ENCODE assay signal across 10 cellular contexts in the genomic region with DNA sequence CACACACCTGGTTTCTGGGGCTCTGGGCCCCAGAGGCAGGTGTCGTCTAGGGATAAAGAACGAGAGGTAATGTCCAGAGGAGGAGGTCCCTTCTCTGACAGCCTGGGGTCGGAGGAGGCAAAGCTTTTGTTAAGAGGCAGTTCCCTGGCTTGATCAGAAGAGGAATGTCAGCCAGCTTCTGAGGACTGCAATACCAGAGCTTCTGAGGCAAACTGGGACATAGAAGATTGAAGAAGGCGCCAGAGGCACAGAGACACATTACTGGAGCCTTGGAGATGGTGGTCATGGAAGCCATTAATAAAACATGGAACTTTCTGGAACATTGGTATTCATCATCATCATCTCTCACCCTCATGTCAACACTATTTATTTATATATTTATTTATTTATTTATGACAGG. TPM values are rescaled to one million over a fixed set of nuclear protein-coding genes. Genes with fewer than 3 reads are reported as not detected.
DNase-seq lines count a peak whose midpoint lies in the region; TF ChIP-seq lines count a peak whose summit lies in the region.
"Had no signal": no experiment of that assay in that cellular context is flagged by ENCODE, and none has a peak within 500 bp of the region (broad histone marks: within the 10 kb centered on the region; RNA-seq: fewer than 3 reads in every experiment).

No MANE protein-coding gene starts in this region.

- peaks cover 41% of the 10 kb centered on the region for H3K4me1 Mint-ChIP-seq in dendritic cell treated with granulocyte-macrophage colony-stimulating factor and Interleukin-4, amounts not matched to agents 40 ng/mL and 50 ng/mL, for 4 days (ENCODE audit: low read depth)

- TF ChIP-seq EP300 in suprapubic skin (IDR thresholded peaks at IDR 0.05): no peak

- H3K4me1 ChIP-seq in mesodermal cell (ENCODE audit: control insufficient read depth, insufficient read depth, low read length, poor library complexity, severe bottlenecking) (peaks cover 7% of the 10 kb centered on the region), suprapubic skin (peaks cover 27% of the 10 kb centered on the region)
- H3K4me1 ChIP-seq: pancreas had no signal

- H3K4me3 ChIP-seq in MG63: 0 out of 2 replicates have a peak overlapping the region, but pooled peaks have one; percentile 11
- no peak overlapping the region for H3K4me3 ChIP-seq in mesodermal cell (ENCODE audit: extremely low read depth, insufficient read depth, low read length, poor library complexity, severe bottlenecking)
- H3K4me3 ChIP-seq in suprapubic skin: peak overlapping the region; percentile 17
- H3K4me3 ChIP-seq: pancreas had no signal

- H3K9me3 ChIP-seq in MG63 (no peaks in the 10 kb centered on the region), mesodermal cell (ENCODE audit: control insufficient read depth, low read length) (no peaks in the 10 kb centered on the region), suprapubic skin (no peaks in the 10 kb centered on the region)
- H3K9me3 ChIP-seq: pancreas had no signal

- H3K27me3 ChIP-seq in MG63 (no peaks in the 10 kb centered on the region), suprapubic skin (no peaks in the 10 kb centered on the region)
- H3K27me3 ChIP-seq: pancreas had no signal

- TF ChIP-seq POLR2A in suprapubic skin (IDR thresholded peaks at IDR 0.05): no peak

- H3K27ac ChIP-seq in mesodermal cell (ENCODE audit: low read depth, low read length, severe bottlenecking): peak overlapping the region; percentile 96
- peak overlapping the region; percentile 81 for H3K27ac ChIP-seq in suprapubic skin
- H3K27ac ChIP-seq: pancreas had no signal

- H3K36me3 ChIP-seq in MG63 (no peaks in the 10 kb centered on the region), mesodermal cell (ENCODE audit: control insufficient read depth, insufficient read depth, low read length) (no peaks in the 10 kb centered on the region), suprapubic skin (no peaks in the 10 kb centered on the region)
- H3K36me3 ChIP-seq: pancreas had no signal

- peak overlapping the region; percentile 71 for H3K27ac Mint-ChIP-seq in dendritic cell treated with granulocyte-macrophage colony-stimulating factor and Interleukin-4, amounts not matched to agents 40 ng/mL and 50 ng/mL, for 4 days
- H3K27ac Mint-ChIP-seq: activated naive CD4-positive, alpha-beta T cell treated with anti-CD3 and anti-CD28 coated beads, Interleukin-2, amount 10 ng/mL, durations not matched to agents 7 days and 5 days had no signal

- no peak for TF ChIP-seq CTCF in suprapubic skin (IDR thresholded peaks at IDR 0.05)

- intact Hi-C loops in dendritic cell treated with granulocyte-macrophage colony-stimulating factor and Interleukin-4, amounts not matched to agents 40 ng/mL and 50 ng/mL, for 4 days (cut with micrococcal nuclease): no loop called here

- no peaks in the 10 kb centered on the region for H3K9me3 Mint-ChIP-seq in dendritic cell treated with granulocyte-macrophage colony-stimulating factor and Interleukin-4, amounts not matched to agents 40 ng/mL and 50 ng/mL, for 4 days
- H3K9me3 Mint-ChIP-seq: activated naive CD4-positive, alpha-beta T cell treated with anti-CD3 and anti-CD28 coated beads, Interleukin-2, amount 10 ng/mL, durations not matched to agents 7 days and 5 days had no signal

- peaks cover 3% of the 10 kb centered on the region for H3K27me3 Mint-ChIP-seq in dendritic cell treated with granulocyte-macrophage colony-stimulating factor and Interleukin-4, amounts not matched to agents 40 ng/mL and 50 ng/mL, for 4 days

- H3K36me3 Mint-ChIP-seq in dendritic cell treated with granulocyte-macrophage colony-stimulating factor and Interleukin-4, amounts not matched to agents 40 ng/mL and 50 ng/mL, for 4 days (ENCODE audit: low read depth): no peaks in the 10 kb centered on the region
- H3K36me3 Mint-ChIP-seq: activated naive CD4-positive, alpha-beta T cell treated with anti-CD3 and anti-CD28 coated beads, Interleukin-2, amount 10 ng/mL, durations not matched to agents 7 days and 5 days had no signal

- 91 to 92% methylated on average over 2 to 4 of the region's 4 CpGs for WGBS in mesodermal cell (ENCODE audit: insufficient coverage in 2 of 2), 2 experiments
- 65% methylated on average over 4 of the region's 4 CpGs for WGBS in suprapubic skin

- peak overlapping the region; percentile 24 for H3K4me3 Mint-ChIP-seq in dendritic cell treated with granulocyte-macrophage colony-stimulating factor and Interleukin-4, amounts not matched to agents 40 ng/mL and 50 ng/mL, for 4 days
- H3K4me3 Mint-ChIP-seq: activated naive CD4-positive, alpha-beta T cell treated with anti-CD3 and anti-CD28 coated beads, Interleukin-2, amount 10 ng/mL, durations not matched to agents 7 days and 5 days had no signal

- DNase-seq in MG63 (no peak), suprapubic skin (ENCODE audit: low spot score in 2 of 2) (no peak), NCI-H1694 (lab: John Stamatoyannopoulos, UW) (no peak), NCI-H1417 (lab: John Stamatoyannopoulos, UW) (no peak), NCI-H2196 treated with DMSO at 0.1 percent for 48 hours (lab: John Stamatoyannopoulos, UW; ENCODE audit: unreplicated experiment) (no peak)
- DNase-seq: stimulated activated CD4-positive, alpha-beta T cell treated with anti-CD3 and anti-CD28 coated beads, Interleukin-4, amount 100 ng/mL, for 4 hours had no signal

RNA-seq across cellular contexts. Expression of gene PYROXD2, which starts 53.3 kb away (rescaled TPM):
- 1.6 and 1.8 TPM in 2 replicates for total RNA-seq in MG63 (2014; rRNA removed; shearing (Covaris generic); ENCODE audit: low replicate concordance)
- 16.0 TPM for polyA plus RNA-seq in mesodermal cell (2013, experiment 1 of 2)
- polyA plus RNA-seq in mesodermal cell (2013, experiment 2 of 2): 9.9 TPM
- 10 to 100 TPM in 1 of 4 donors, 1 to 10 TPM in 3; 4.3 to 20.3 (median 5.2) TPM for total RNA-seq in suprapubic skin
